ENCODE assay signal across 1 cellular context in genomic region chr2:32453242-32454062, GRCh38.
TF ChIP-seq lines count a peak whose summit lies in the region.

No MANE protein-coding gene starts in this region.

TF ChIP-seq in HepG2, 621 proteins besides CTCF, POLR2A, EP300 and RAD21 (continued from another document):
- TF ChIP-seq ZFX (CRISPR knock-in tag; IDR thresholded peaks at IDR 0.05; ENCODE audit: low read depth) (no peak), FOXP1 (IDR thresholded peaks at IDR 0.05) (no peak), FOXP1 (CRISPR knock-in tag; IDR thresholded peaks at IDR 0.05) (0 out of 2 replicates have a peak, but pooled peaks have one; percentile 14), HDAC1 (CRISPR knock-in tag; IDR thresholded peaks at IDR 0.05) (0 out of 2 replicates have a peak, but pooled peaks have one; percentile 23), ZSCAN12 (CRISPR knock-in tag; IDR thresholded peaks at IDR 0.05) (no peak), ARID5B (CRISPR knock-in tag; IDR thresholded peaks at IDR 0.05) (peak; percentile 12; the same call in 1 of the 2 replicates), TFAP4 (IDR thresholded peaks at IDR 0.05; ENCODE audit: borderline replicate concordance, low read depth) (peak; percentile 56), SNRNP70 (IDR thresholded peaks at IDR 0.05; ENCODE audit: low read depth, low read length) (no peak)
